Comparison of ENCODE assay signal across 19 cellular contexts in genomic region chr3:168097381-168097780, GRCh38. TPM values are rescaled to one million over a fixed set of nuclear protein-coding genes. Genes with fewer than 3 reads are reported as not detected.
"Had no signal": no experiment of that assay in that cellular context is flagged by ENCODE, and none has a peak within 500 bp of the region (broad histone marks: within the 10 kb centered on the region; RNA-seq: fewer than 3 reads in every experiment).

No MANE protein-coding gene starts in this region.

- H3K36me3 ChIP-seq: ascending aorta, sigmoid colon, upper lobe of right lung had no signal

- ATAC-seq: activated naive CD8-positive, alpha-beta T cell treated with anti-CD3 and anti-CD28 coated beads, Interleukin-2, amount 50 U/mL, for 24 hours; activated T-helper 17 cell treated with anti-CD3 and anti-CD28 coated beads, Interleukin-2, amount 50 U/mL, for 72 hours; left lobe of liver; mucosa of descending colon; naive thymus-derived CD4-positive, alpha-beta T cell; stimulated activated naive CD8-positive, alpha-beta T cell treated with anti-CD3 and anti-CD28 coated beads, Interleukin-15, amount 100 ng/mL, for 72 hours; upper lobe of right lung had no signal

- H3K4me1 Mint-ChIP-seq: activated T-helper 17 cell treated with anti-CD3 and anti-CD28 coated beads, Interleukin-2, amount 50 U/mL, for 72 hours had no signal

- DNase-seq: activated CD4-positive, alpha-beta T cell treated with anti-CD3 and anti-CD28 coated beads for 1 hour; activated CD4-positive, alpha-beta T cell treated with anti-CD3 and anti-CD28 coated beads, Interleukin-2, amount 50 U/mL, for 4 hours; activated naive CD4-positive, alpha-beta T cell treated with anti-CD3 and anti-CD28 coated beads for 36 hours; activated naive CD8-positive, alpha-beta T cell treated with anti-CD3 and anti-CD28 coated beads, Interleukin-2, amount 50 U/mL, for 24 hours; activated T-cell treated with anti-CD3 and anti-CD28 coated beads for 4 hours; dorsolateral prefrontal cortex; naive thymus-derived CD4-positive, alpha-beta T cell; nucleus accumbens; sigmoid colon; stimulated activated CD4-positive, alpha-beta T cell treated with anti-CD3 and anti-CD28 coated beads, Interleukin-1b, Interleukin-23, amount 100 ng/mL, for 48 hours; stimulated activated naive CD8-positive, alpha-beta T cell treated with anti-CD3 and anti-CD28 coated beads, Interleukin-15, amount 100 ng/mL, for 72 hours; T1000; upper lobe of right lung had no signal

- H3K27ac ChIP-seq: hepatocyte had no signal

- H3K27me3 Mint-ChIP-seq: progenitor cell of endocrine pancreas had no signal

- H3K4me3 ChIP-seq: hepatocyte, mucosa of descending colon had no signal

- H3K4me3 Mint-ChIP-seq: activated naive CD4-positive, alpha-beta T cell treated with anti-CD3 and anti-CD28 coated beads for 36 hours; stimulated activated naive CD8-positive, alpha-beta T cell treated with anti-CD3 and anti-CD28 coated beads, Interleukin-15, amount 100 ng/mL, for 72 hours had no signal

- H3K27me3 ChIP-seq: ascending aorta, hepatocyte, sigmoid colon, upper lobe of right lung had no signal

- H3K27ac Mint-ChIP-seq: activated naive CD4-positive, alpha-beta T cell treated with anti-CD3 and anti-CD28 coated beads for 36 hours; activated naive CD8-positive, alpha-beta T cell treated with anti-CD3 and anti-CD28 coated beads, Interleukin-2, amount 50 U/mL, for 24 hours; activated T-helper 17 cell treated with anti-CD3 and anti-CD28 coated beads, Interleukin-2, amount 50 U/mL, for 72 hours; naive thymus-derived CD4-positive, alpha-beta T cell; progenitor cell of endocrine pancreas; stimulated activated naive CD8-positive, alpha-beta T cell treated with anti-CD3 and anti-CD28 coated beads, Interleukin-15, amount 100 ng/mL, for 72 hours had no signal

- H3K9me3 Mint-ChIP-seq: activated naive CD4-positive, alpha-beta T cell treated with anti-CD3 and anti-CD28 coated beads for 36 hours; activated naive CD8-positive, alpha-beta T cell treated with anti-CD3 and anti-CD28 coated beads, Interleukin-2, amount 50 U/mL, for 24 hours; activated T-helper 17 cell treated with anti-CD3 and anti-CD28 coated beads, Interleukin-2, amount 50 U/mL, for 72 hours; stimulated activated naive CD8-positive, alpha-beta T cell treated with anti-CD3 and anti-CD28 coated beads, Interleukin-15, amount 100 ng/mL, for 72 hours had no signal

- H3K9me3 ChIP-seq: ascending aorta, mucosa of descending colon, sigmoid colon, upper lobe of right lung had no signal

RNA-seq across cellular contexts. Expression of gene GOLIM4, which starts 1.7 kb away (rescaled TPM):
- polyA plus RNA-seq: naive thymus-derived CD4-positive, alpha-beta T cell had no signal
